Comparison of ENCODE assay signal across 23 cellular contexts in genomic region chr12:132360906-132361777, GRCh38. TPM values are rescaled to one million over a fixed set of nuclear protein-coding genes. Genes with fewer than 3 reads are reported as not detected.
DNase-seq lines count a peak whose midpoint lies in the region; ATAC-seq and TF ChIP-seq lines count a peak whose summit lies in the region.
"Had no signal": no experiment of that assay in that cellular context is flagged by ENCODE, and none has a peak within 500 bp of the region (broad histone marks: within the 10 kb centered on the region; RNA-seq: fewer than 3 reads in every experiment).

No MANE protein-coding gene starts in this region.

- TF ChIP-seq CTCF in Loucy (conservative IDR thresholded peaks at IDR 0.05; ENCODE audit: low read length) (no peak), left lung (IDR thresholded peaks at IDR 0.05) (no peak), spleen (IDR thresholded peaks at IDR 0.05 in 8 of 11, conservative IDR thresholded peaks at IDR 0.05 in 3 of 11) (no peak)

- H3K4me2 ChIP-seq in Loucy (ENCODE audit: low read depth, low read length, poor library complexity, severe bottlenecking) (peak overlapping the region; percentile 69), mesendoderm (ENCODE audit: low read length) (no peak overlapping the region)
- H3K4me2 ChIP-seq: PC-9 had no signal

- H3K27me3 ChIP-seq in Loucy (ENCODE audit: insufficient read depth, low read length, poor library complexity, severe bottlenecking): no peaks in the 10 kb centered on the region
- peaks cover 0 to 12% of the 10 kb centered on the region in 2 donors for H3K27me3 ChIP-seq in left lung
- peaks cover 0 to 7% (median 0%) of the 10 kb centered on the region in 7 donors for H3K27me3 ChIP-seq in spleen (replicated peaks in 1 of 7)
- no peaks in the 10 kb centered on the region for H3K27me3 ChIP-seq in mesendoderm (ENCODE audit: insufficient read depth, low read length, poor library complexity)

- H3K27ac Mint-ChIP-seq in activated naive CD4-positive, alpha-beta T cell treated with anti-CD3 and anti-CD28 coated beads, Interleukin-2, amount 50 U/mL, for 72 hours: no peak overlapping the region
- H3K27ac Mint-ChIP-seq: B cell had no signal

- H3K4me1 ChIP-seq in Loucy (ENCODE audit: insufficient read depth, low read length, poor library complexity, severe bottlenecking) (peaks cover 26% of the 10 kb centered on the region), left lung (no peaks in the 10 kb centered on the region), spleen (peaks cover 0 to 5% (median 0%) of the 10 kb centered on the region in 6 donors), mesendoderm (ENCODE audit: control insufficient read depth, low read depth, low read length) (no peaks in the 10 kb centered on the region)

- H3K36me3 ChIP-seq in Loucy (ENCODE audit: insufficient read depth, low read length) (no peaks in the 10 kb centered on the region), left lung (no peaks in the 10 kb centered on the region), spleen (no peaks in the 10 kb centered on the region), mesendoderm (ENCODE audit: control insufficient read depth, insufficient read depth, low read length) (no peaks in the 10 kb centered on the region)

- H2BK120ac ChIP-seq in mesendoderm (ENCODE audit: low read depth, low read length): no peak overlapping the region

- TF ChIP-seq POLR2A in spleen (IDR thresholded peaks at IDR 0.05): no peak

- no peaks in the 10 kb centered on the region for H3F3A ChIP-seq in Loucy (ENCODE audit: low read depth)

- no peak for ATAC-seq in activated naive CD4-positive, alpha-beta T cell treated with anti-CD3 and anti-CD28 coated beads, Interleukin-2, amount 50 U/mL, for 72 hours
- ATAC-seq in left lung (no peak), GM19463 (IDR thresholded peaks at IDR 0.05; ENCODE audit: unreplicated experiment) (no peak)
- ATAC-seq: K562 had no signal

- no peak overlapping the region for H4K8ac ChIP-seq in mesendoderm (ENCODE audit: low read depth, low read length)

- peak overlapping the region; percentile 72 for H3K4me3 ChIP-seq in Loucy (ENCODE audit: low read length, poor library complexity, severe bottlenecking)
- H3K4me3 ChIP-seq in left lung: no peak overlapping the region
- H3K4me3 ChIP-seq in spleen: no peak overlapping the region
- no peak overlapping the region for H3K4me3 ChIP-seq in mesendoderm (ENCODE audit: low read length)
- H3K4me3 ChIP-seq: GM23248, K562, PC-9 had no signal

- H3K9ac ChIP-seq in Loucy (ENCODE audit: low read depth, low read length, poor library complexity, severe bottlenecking) (peak overlapping the region; percentile 72), mesendoderm (ENCODE audit: low read length) (no peak overlapping the region)
- H3K9ac ChIP-seq: GM23248 had no signal

- no peaks in the 10 kb centered on the region for H3K9me2 ChIP-seq in Loucy (replicated peaks; ENCODE audit: low read depth, low read length)

- no peak overlapping the region for H4K5ac ChIP-seq in mesendoderm (ENCODE audit: low read length)

- H3K36me3 Mint-ChIP-seq in activated naive CD4-positive, alpha-beta T cell treated with anti-CD3 and anti-CD28 coated beads, Interleukin-2, amount 50 U/mL, for 72 hours: peaks cover 0 to 6% of the 10 kb centered on the region in 2 donors

- no peak overlapping the region for H2AK5ac ChIP-seq in mesendoderm (ENCODE audit: low read length)

- no peaks in the 10 kb centered on the region for H4K20me1 ChIP-seq in Loucy (ENCODE audit: insufficient read depth, low read length, poor library complexity, severe bottlenecking)

- H2BK15ac ChIP-seq in mesendoderm (replicated peaks; ENCODE audit: low read depth): no peak overlapping the region

- no peak overlapping the region for H2BK5ac ChIP-seq in mesendoderm (ENCODE audit: low read length)

- no peaks in the 10 kb centered on the region for H3K79me1 ChIP-seq in mesendoderm (ENCODE audit: low read length)

- H3K79me2 ChIP-seq in Loucy (ENCODE audit: insufficient read depth, low read length) (peaks cover 49% of the 10 kb centered on the region; the same call in 1 of the 2 replicates), mesendoderm (ENCODE audit: control insufficient read depth, insufficient read depth, low read length) (no peaks in the 10 kb centered on the region)

- H3K27ac ChIP-seq in left lung (no peak overlapping the region), spleen (no peak overlapping the region), mesendoderm (ENCODE audit: low read depth, low read length) (no peak overlapping the region)
- H3K27ac ChIP-seq: 22Rv1, GM23248, PC-9 had no signal

- intact Hi-C loops in left lung (cut with DNase I) (no loop called here), spleen (cut with DNase I; ENCODE audit: low total_unique reads) (no loop called here)

- DNase-seq in activated naive CD4-positive, alpha-beta T cell treated with anti-CD3 and anti-CD28 coated beads, Interleukin-2, amount 50 U/mL, for 16 hours: peak; percentile 8
- DNase-seq in activated naive CD4-positive, alpha-beta T cell treated with anti-CD3 and anti-CD28 coated beads, Interleukin-2, amount 50 U/mL, for 72 hours (ENCODE audit: low spot score in 2 of 2): no peak
- DNase-seq in left lung (peak; percentile 18 to 55), spleen (peak; percentile 56), mesendoderm (no peak), DMS 273 (lab: John Stamatoyannopoulos, UW; ENCODE audit: unreplicated experiment) (no peak)
- DNase-seq: GM23248, H7, Kasumi-1, NCI-H1694, NCI-H2029 treated with DMSO at 0.1 percent for 48 hours, NCI-H2227 treated with DMSO at 0.1 percent for 48 hours, NCI-H526 treated with DMSO at 0.1 percent for 48 hours, PC-9, SHP77 treated with DMSO at 0.1 percent for 48 hours had no signal

- H3K18ac ChIP-seq in mesendoderm (ENCODE audit: low read length): no peak overlapping the region

- H2AFZ ChIP-seq in Loucy (ENCODE audit: low read length): no peak overlapping the region; the same call in 1 of the 2 replicates
- H2AFZ ChIP-seq: GM23248, PC-9 had no signal

- no peak overlapping the region for H3K56ac ChIP-seq in mesendoderm (ENCODE audit: low read length)

- H3K9me3 Mint-ChIP-seq in activated naive CD4-positive, alpha-beta T cell treated with anti-CD3 and anti-CD28 coated beads, Interleukin-2, amount 50 U/mL, for 72 hours: peaks cover 0 to 4% of the 10 kb centered on the region in 2 donors

- H3K9me3 ChIP-seq in Loucy (ENCODE audit: insufficient read depth, low read depth, low read length) (no peaks in the 10 kb centered on the region), left lung (peaks cover 0 to 6% of the 10 kb centered on the region in 2 donors), spleen (peaks cover 0 to 8% (median 0%) of the 10 kb centered on the region in 8 donors)

- no peak overlapping the region for H3K23ac ChIP-seq in mesendoderm (ENCODE audit: low read length)

- WGBS in spleen, 5 donors: 89 to 93% (median 92%) methylated on average over 44 to 52 of the region's 52 CpGs
- no CpG with 5 or more reads among the region's 52 CpGs for WGBS in mesendoderm (ENCODE audit: extremely low coverage, insufficient coverage, low lambda C conversion rate)

- no peak overlapping the region for H3K4ac ChIP-seq in mesendoderm (ENCODE audit: low read depth, low read length)

RNA-seq across cellular contexts. Expression of gene GALNT9, which starts 31.8 kb away (rescaled TPM):
- total RNA-seq in activated naive CD4-positive, alpha-beta T cell treated with anti-CD3 and anti-CD28 coated beads, Interleukin-2, amount 50 U/mL, for 72 hours: under 1 TPM in 1 of 2 donors, not detected in 1; 0.41 TPM
- total RNA-seq in left lung (under 1 TPM in 1 of 2 donors, not detected in 1; 0.17 TPM), spleen (1 to 10 TPM in 5 of 7 donors, under 1 TPM in 2; 0.52 to 2.4 (median 1.4) TPM)
- polyA plus RNA-seq in spleen: under 1 TPM; 0.20 to 0.51 (median 0.30) TPM
- polyA plus RNA-seq in mesendoderm (2013, experiment 1 of 2): 0.11 TPM
- polyA plus RNA-seq in mesendoderm (2013, experiment 2 of 2): 0.08 TPM
- total RNA-seq: HT1080, K562, NCI-H460, RPMI7951 had no signal
- polyA plus RNA-seq: K562 had no signal

Comparison
In these comparisons a context has a peak if more than half of its experiments do, and no peak if none do; other contexts are left out.
1. DNase-seq: peak in activated naive CD4-positive, alpha-beta T cell treated with anti-CD3 and anti-CD28 coated beads, Interleukin-2, amount 50 U/mL, for 16 hours (single experiment), left lung (2 of 2) and spleen (single experiment); none in activated naive CD4-positive, alpha-beta T cell treated with anti-CD3 and anti-CD28 coated beads, Interleukin-2, amount 50 U/mL, for 72 hours (0 of 2), mesendoderm (single experiment) and DMS 273 (single experiment).